Comparison of ENCODE assay signal across 28 cellular contexts in genomic region chr15:51321316-51321715, GRCh38. TPM values are rescaled to one million over a fixed set of nuclear protein-coding genes. Genes with fewer than 3 reads are reported as not detected.
DNase-seq lines count a peak whose midpoint lies in the region; TF ChIP-seq lines count a peak whose summit lies in the region.
"Had no signal": no experiment of that assay in that cellular context is flagged by ENCODE, and none has a peak within 500 bp of the region (broad histone marks: within the 10 kb centered on the region; RNA-seq: fewer than 3 reads in every experiment).

No MANE protein-coding gene starts in this region.

- no peak overlapping the region for H3K23ac ChIP-seq in neuronal stem cell (ENCODE audit: low read depth, low read length, poor library complexity)

- H3K79me1 ChIP-seq in neuronal stem cell (ENCODE audit: low read depth, low read length) = no peaks in the 10 kb centered on the region

- no peak overlapping the region for H4K91ac ChIP-seq in neuronal stem cell (ENCODE audit: low read depth, low read length, poor library complexity)

- H3K4me2 ChIP-seq in neuronal stem cell (ENCODE audit: insufficient read depth, low read length, poor library complexity, severe bottlenecking) = no peak overlapping the region
- H3K4me2 ChIP-seq: BLaER1 had no signal

- H2BK12ac ChIP-seq in neuronal stem cell (ENCODE audit: low read length) = no peak overlapping the region

- no peak overlapping the region for H3K4ac ChIP-seq in neuronal stem cell (ENCODE audit: low read length)

- H4K8ac ChIP-seq in neuronal stem cell (ENCODE audit: low read depth, low read length) = no peak overlapping the region

- no peaks in the 10 kb centered on the region for H3K9me3 Mint-ChIP-seq in neural crest cell
- H3K9me3 Mint-ChIP-seq in immature natural killer cell = no peaks in the 10 kb centered on the region

- no peak overlapping the region for H2AFZ ChIP-seq in neuronal stem cell (ENCODE audit: low read length)

- H3K14ac ChIP-seq in neuronal stem cell (ENCODE audit: low read length) = no peak overlapping the region

- H3K27me3 ChIP-seq in HL-60 (ENCODE audit: insufficient read depth, poor library complexity, severe bottlenecking) (no peaks in the 10 kb centered on the region), skeletal muscle tissue (ENCODE audit: control insufficient read depth in 3 of 3, insufficient read depth in 3 of 3, low read length in 3 of 3) (no peaks in the 10 kb centered on the region), neuronal stem cell (ENCODE audit: control insufficient read depth in 3 of 3, insufficient read depth in 3 of 3, low read depth in 1 of 3, low read length in 3 of 3) (no peaks in the 10 kb centered on the region)
- H3K27me3 ChIP-seq: BE2C, BLaER1 had no signal

- no peak overlapping the region for H3K4me3 Mint-ChIP-seq in neural crest cell
- H3K4me3 Mint-ChIP-seq in immature natural killer cell = no peak overlapping the region
- H3K4me3 Mint-ChIP-seq: CD14-positive monocyte; CD4-positive, alpha-beta memory T cell; CD4-positive, CD25-positive, alpha-beta regulatory T cell; CD8-positive, alpha-beta memory T cell had no signal

- TF ChIP-seq CTCF in HL-60 (IDR thresholded peaks at IDR 0.05; ENCODE audit: insufficient read depth, low read length) (no peak), coronary artery (IDR thresholded peaks at IDR 0.05) (no peak), neural crest cell (conservative IDR thresholded peaks at IDR 0.05) (no peak)

- H3K27ac Mint-ChIP-seq in neural crest cell (ENCODE audit: unreplicated experiment) (peak overlapping the region; percentile 46), immature natural killer cell (no peak overlapping the region)
- H3K27ac Mint-ChIP-seq: CD4-positive, alpha-beta memory T cell; CD4-positive, CD25-positive, alpha-beta regulatory T cell; CD8-positive, alpha-beta memory T cell had no signal

- H3K36me3 ChIP-seq in skeletal muscle tissue (ENCODE audit: control insufficient read depth in 3 of 3, insufficient read depth in 3 of 3, low read length in 3 of 3) (no peaks in the 10 kb centered on the region), neuronal stem cell (replicated peaks in 1 of 2; ENCODE audit: control insufficient read depth in 2 of 2, insufficient read depth in 2 of 2, low read length in 2 of 2) (no peaks in the 10 kb centered on the region)
- H3K36me3 ChIP-seq: BE2C, BLaER1 had no signal

- H3K4me1 Mint-ChIP-seq in neural crest cell (peaks cover 5% of the 10 kb centered on the region), immature natural killer cell (no peaks in the 10 kb centered on the region)
- H3K4me1 Mint-ChIP-seq: CD4-positive, alpha-beta memory T cell; CD4-positive, CD25-positive, alpha-beta regulatory T cell; CD8-positive, alpha-beta memory T cell had no signal

- H2AK5ac ChIP-seq in neuronal stem cell (ENCODE audit: low read depth, low read length) = no peak overlapping the region

- H3K27me3 Mint-ChIP-seq in neural crest cell (ENCODE audit: low read depth) (no peaks in the 10 kb centered on the region), immature natural killer cell (ENCODE audit: low read depth in 3 of 3) (peaks cover 0 to 2% (median 0%) of the 10 kb centered on the region in 3 donors)

- DNase-seq in HL-60 (ENCODE audit: low read depth in 1 of 2, low spot score in 1 of 2) (no peak), coronary artery (ENCODE audit: low spot score) (peak; percentile 69), neural crest cell (ENCODE audit: low read depth, low spot score) (no peak), immature natural killer cell (no peak), neuronal stem cell (ENCODE audit: low spot score) (no peak)
- DNase-seq in activated T-cell treated with anti-CD3 and anti-CD28 coated beads, Interleukin-2, amount 50 U/mL, for 1 hour = no peak
- DNase-seq: 8988T; ACHN; BE2C; C1 segment of cervical spinal cord; CD4-positive, alpha-beta memory T cell; CD4-positive, CD25-positive, alpha-beta regulatory T cell; CD8-positive, alpha-beta memory T cell; COR-L47; DMS 273 treated with DMSO at 0.1 percent for 48 hours; DMS153; DMS53; DMS79; DND-41; EL; GDM1 had no signal

- no peak overlapping the region for H3K18ac ChIP-seq in neuronal stem cell (ENCODE audit: low read length)

- H2BK15ac ChIP-seq in neuronal stem cell (ENCODE audit: low read length) = no peak overlapping the region

- H3K4me3 ChIP-seq in HL-60 (replicated peaks; ENCODE audit: insufficient read depth, low read length) = no peak overlapping the region
- no peak overlapping the region for H3K4me3 ChIP-seq in coronary artery
- H3K4me3 ChIP-seq in skeletal muscle tissue (ENCODE audit: low read length in 3 of 3) = no peak overlapping the region
- H3K4me3 ChIP-seq in neuronal stem cell (ENCODE audit: low read length in 2 of 2) = no peak overlapping the region
- H3K4me3 ChIP-seq: BLaER1, GM12878 had no signal

- no peak overlapping the region for H2BK120ac ChIP-seq in neuronal stem cell (ENCODE audit: low read depth, low read length)

- H3K4me1 ChIP-seq in skeletal muscle tissue (ENCODE audit: control insufficient read depth in 3 of 3, insufficient read depth in 3 of 3, low read length in 3 of 3) = peaks cover 7 to 10% (median 8%) of the 10 kb centered on the region in 3 donors
- peaks cover 0 to 2% of the 10 kb centered on the region in 2 donors for H3K4me1 ChIP-seq in neuronal stem cell (ENCODE audit: control insufficient read depth in 2 of 2, insufficient read depth in 1 of 2, low read depth in 1 of 2, low read length in 2 of 2)
- H3K4me1 ChIP-seq: BE2C, BLaER1 had no signal

- H2BK5ac ChIP-seq in neuronal stem cell (ENCODE audit: low read length) = no peak overlapping the region

- H3K27ac ChIP-seq in HL-60 (replicated peaks) (peak overlapping the region; percentile 85), coronary artery (peak overlapping the region in 1 of 2 donors; percentile 25), skeletal muscle tissue (ENCODE audit: low read depth, low read length) (peak overlapping the region; percentile 26), neuronal stem cell (replicated peaks; ENCODE audit: low read length) (no peak overlapping the region)
- H3K27ac ChIP-seq: BLaER1 had no signal

- H3K9me3 ChIP-seq in skeletal muscle tissue (ENCODE audit: control insufficient read depth in 3 of 3, low read length in 3 of 3) = no peaks in the 10 kb centered on the region
- no peaks in the 10 kb centered on the region for H3K9me3 ChIP-seq in neuronal stem cell (replicated peaks in 1 of 2; ENCODE audit: control insufficient read depth in 2 of 2, insufficient read depth in 1 of 2, low read depth in 1 of 2, low read length in 2 of 2)
- H3K9me3 ChIP-seq: BE2C, BLaER1 had no signal

- H3K9ac ChIP-seq in skeletal muscle tissue (ENCODE audit: low read depth in 1 of 3, low read length in 3 of 3) = no peak overlapping the region
- H3K9ac ChIP-seq in neuronal stem cell (ENCODE audit: low read depth, low read length, poor library complexity) = no peak overlapping the region
- H3K9ac ChIP-seq: BLaER1 had no signal

- H3K36me3 Mint-ChIP-seq in neural crest cell (ENCODE audit: low read depth) = no peaks in the 10 kb centered on the region
- no peaks in the 10 kb centered on the region for H3K36me3 Mint-ChIP-seq in immature natural killer cell
- H3K36me3 Mint-ChIP-seq: CD4-positive, alpha-beta memory T cell; CD4-positive, CD25-positive, alpha-beta regulatory T cell; CD8-positive, alpha-beta memory T cell had no signal

- WGBS in neuronal stem cell (ENCODE audit: extremely low coverage in 2 of 2, insufficient read length in 2 of 2, insufficient replicate concordance in 1 of 2), 2 donors = no CpG with 5 or more reads among the region's 4 CpGs

RNA-seq across cellular contexts. Expression of gene CYP19A1, which starts 17.1 kb away (rescaled TPM):
- total RNA-seq in neural crest cell (not detected in 2 replicates), skeletal muscle tissue (0.52 TPM)
- not detected for polyA plus RNA-seq in immature natural killer cell
- 0.06 TPM for polyA plus RNA-seq in neuronal stem cell (2013, experiment 1 of 2)
- polyA plus RNA-seq in neuronal stem cell (2013, experiment 2 of 2) = not detected
- total RNA-seq: CD4-positive, alpha-beta memory T cell; CD8-positive, alpha-beta memory T cell; G401 had no signal
- polyA plus RNA-seq: AG04450; CD14-positive monocyte; CD4-positive, alpha-beta memory T cell; CD4-positive, CD25-positive, alpha-beta regulatory T cell; CD8-positive, alpha-beta memory T cell had no signal

RNA-seq across cellular contexts. Expression of gene GLDN, which starts 20.1 kb away (rescaled TPM):
- total RNA-seq in neural crest cell (1.7 and 2.4 TPM in 2 replicates), skeletal muscle tissue (3.7 TPM)
- polyA plus RNA-seq in immature natural killer cell = not detected
- 0.93 TPM for polyA plus RNA-seq in neuronal stem cell (2013, experiment 1 of 2)
- 1.0 TPM for polyA plus RNA-seq in neuronal stem cell (2013, experiment 2 of 2)
- total RNA-seq: A673; CD4-positive, alpha-beta memory T cell; CD4-positive, CD25-positive, alpha-beta regulatory T cell; CD8-positive, alpha-beta memory T cell; G401 had no signal
- polyA plus RNA-seq: CD14-positive monocyte; CD4-positive, alpha-beta memory T cell; CD4-positive, CD25-positive, alpha-beta regulatory T cell; CD8-positive, alpha-beta memory T cell; GM12878 had no signal
